ENCODE assay signal across 1 cellular context in the genomic region with DNA sequence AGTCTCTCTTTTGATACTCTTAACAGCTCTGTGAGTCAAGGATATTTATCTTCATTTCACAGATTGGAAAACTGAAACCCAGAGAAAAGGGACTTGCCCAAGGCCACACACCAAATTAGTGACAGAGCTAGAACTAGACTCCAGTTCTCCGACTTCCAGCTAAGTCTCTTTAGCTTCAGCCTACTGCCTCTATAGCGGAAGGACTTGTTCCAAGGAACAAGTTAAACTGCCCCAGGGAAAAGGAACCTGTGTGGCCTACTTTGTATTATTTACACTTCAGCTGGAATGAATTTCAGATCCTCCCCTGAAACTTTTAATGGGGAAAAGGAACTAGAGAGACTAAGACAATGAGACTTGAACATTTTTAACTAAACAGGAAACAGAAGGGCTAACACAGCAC.
TF ChIP-seq lines count a peak whose summit lies in the region.

No MANE protein-coding gene starts in this region.

TF ChIP-seq in GM23338, 12 proteins besides CTCF, POLR2A, EP300 and RAD21 (continued from another document):
- TF ChIP-seq, protein P1, sequence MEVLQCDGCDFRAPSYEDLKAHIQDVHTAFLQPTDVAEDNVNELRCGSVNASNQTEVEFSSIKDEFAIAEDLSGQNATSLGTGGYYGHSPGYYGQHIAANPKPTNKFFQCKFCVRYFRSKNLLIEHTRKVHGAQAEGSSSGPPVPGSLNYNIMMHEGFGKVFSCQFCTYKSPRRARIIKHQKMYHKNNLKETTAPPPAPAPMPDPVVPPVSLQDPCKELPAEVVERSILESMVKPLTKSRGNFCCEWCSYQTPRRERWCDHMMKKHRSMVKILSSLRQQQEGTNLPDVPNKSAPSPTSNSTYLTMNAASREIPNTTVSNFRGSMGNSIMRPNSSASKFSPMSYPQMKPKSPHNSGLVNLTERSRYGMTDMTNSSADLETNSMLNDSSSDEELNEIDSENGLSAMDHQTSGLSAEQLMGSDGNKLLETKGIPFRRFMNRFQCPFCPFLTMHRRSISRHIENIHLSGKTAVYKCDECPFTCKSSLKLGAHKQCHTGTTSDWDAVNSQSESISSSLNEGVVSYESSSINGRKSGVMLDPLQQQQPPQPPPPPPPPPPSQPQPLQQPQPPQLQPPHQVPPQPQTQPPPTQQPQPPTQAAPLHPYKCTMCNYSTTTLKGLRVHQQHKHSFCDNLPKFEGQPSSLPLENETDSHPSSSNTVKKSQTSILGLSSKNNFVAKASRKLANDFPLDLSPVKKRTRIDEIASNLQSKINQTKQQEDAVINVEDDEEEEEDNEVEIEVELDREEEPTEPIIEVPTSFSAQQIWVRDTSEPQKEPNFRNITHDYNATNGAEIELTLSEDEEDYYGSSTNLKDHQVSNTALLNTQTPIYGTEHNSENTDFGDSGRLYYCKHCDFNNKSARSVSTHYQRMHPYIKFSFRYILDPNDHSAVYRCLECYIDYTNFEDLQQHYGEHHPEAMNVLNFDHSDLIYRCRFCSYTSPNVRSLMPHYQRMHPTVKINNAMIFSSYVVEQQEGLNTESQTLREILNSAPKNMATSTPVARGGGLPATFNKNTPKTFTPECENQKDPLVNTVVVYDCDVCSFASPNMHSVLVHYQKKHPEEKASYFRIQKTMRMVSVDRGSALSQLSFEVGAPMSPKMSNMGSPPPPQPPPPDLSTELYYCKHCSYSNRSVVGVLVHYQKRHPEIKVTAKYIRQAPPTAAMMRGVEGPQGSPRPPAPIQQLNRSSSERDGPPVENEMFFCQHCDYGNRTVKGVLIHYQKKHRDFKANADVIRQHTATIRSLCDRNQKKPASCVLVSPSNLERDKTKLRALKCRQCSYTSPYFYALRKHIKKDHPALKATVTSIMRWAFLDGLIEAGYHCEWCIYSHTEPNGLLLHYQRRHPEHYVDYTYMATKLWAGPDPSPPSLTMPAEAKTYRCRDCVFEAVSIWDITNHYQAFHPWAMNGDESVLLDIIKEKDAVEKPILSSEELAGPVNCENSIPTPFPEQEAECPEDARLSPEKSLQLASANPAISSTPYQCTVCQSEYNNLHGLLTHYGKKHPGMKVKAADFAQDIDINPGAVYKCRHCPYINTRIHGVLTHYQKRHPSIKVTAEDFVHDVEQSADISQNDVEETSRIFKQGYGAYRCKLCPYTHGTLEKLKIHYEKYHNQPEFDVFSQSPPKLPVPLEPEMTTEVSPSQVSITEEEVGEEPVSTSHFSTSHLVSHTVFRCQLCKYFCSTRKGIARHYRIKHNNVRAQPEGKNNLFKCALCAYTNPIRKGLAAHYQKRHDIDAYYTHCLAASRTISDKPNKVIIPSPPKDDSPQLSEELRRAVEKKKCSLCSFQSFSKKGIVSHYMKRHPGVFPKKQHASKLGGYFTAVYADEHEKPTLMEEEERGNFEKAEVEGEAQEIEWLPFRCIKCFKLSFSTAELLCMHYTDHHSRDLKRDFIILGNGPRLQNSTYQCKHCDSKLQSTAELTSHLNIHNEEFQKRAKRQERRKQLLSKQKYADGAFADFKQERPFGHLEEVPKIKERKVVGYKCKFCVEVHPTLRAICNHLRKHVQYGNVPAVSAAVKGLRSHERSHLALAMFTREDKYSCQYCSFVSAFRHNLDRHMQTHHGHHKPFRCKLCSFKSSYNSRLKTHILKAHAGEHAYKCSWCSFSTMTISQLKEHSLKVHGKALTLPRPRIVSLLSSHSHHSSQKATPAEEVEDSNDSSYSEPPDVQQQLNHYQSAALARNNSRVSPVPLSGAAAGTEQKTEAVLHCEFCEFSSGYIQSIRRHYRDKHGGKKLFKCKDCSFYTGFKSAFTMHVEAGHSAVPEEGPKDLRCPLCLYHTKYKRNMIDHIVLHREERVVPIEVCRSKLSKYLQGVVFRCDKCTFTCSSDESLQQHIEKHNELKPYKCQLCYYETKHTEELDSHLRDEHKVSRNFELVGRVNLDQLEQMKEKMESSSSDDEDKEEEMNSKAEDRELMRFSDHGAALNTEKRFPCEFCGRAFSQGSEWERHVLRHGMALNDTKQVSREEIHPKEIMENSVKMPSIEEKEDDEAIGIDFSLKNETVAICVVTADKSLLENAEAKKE (CRISPR knock-in tag; IDR thresholded peaks at IDR 0.05) = no peak
- TF ChIP-seq ZNF331 (CRISPR knock-in tag; IDR thresholded peaks at IDR 0.05; ENCODE audit: low read depth) (no peak), STAT1 (IDR thresholded peaks at IDR 0.05; ENCODE audit: unreplicated experiment) (no peak), POLR2AphosphoS5 (IDR thresholded peaks at IDR 0.05; ENCODE audit: low read depth) (no peak), EZH2phosphoT487 (IDR thresholded peaks at IDR 0.05; ENCODE audit: unreplicated experiment) (no peak), CREB1 (CRISPR knock-in tag; IDR thresholded peaks at IDR 0.05; ENCODE audit: low read depth) (no peak), ZNF114 (CRISPR knock-in tag; IDR thresholded peaks at IDR 0.05) (no peak), EZH2 (IDR thresholded peaks at IDR 0.05; ENCODE audit: low read depth, unreplicated experiment) (no peak), JUNB (IDR thresholded peaks at IDR 0.05; ENCODE audit: unreplicated experiment) (no peak)
- TF ChIP-seq, protein P2, sequence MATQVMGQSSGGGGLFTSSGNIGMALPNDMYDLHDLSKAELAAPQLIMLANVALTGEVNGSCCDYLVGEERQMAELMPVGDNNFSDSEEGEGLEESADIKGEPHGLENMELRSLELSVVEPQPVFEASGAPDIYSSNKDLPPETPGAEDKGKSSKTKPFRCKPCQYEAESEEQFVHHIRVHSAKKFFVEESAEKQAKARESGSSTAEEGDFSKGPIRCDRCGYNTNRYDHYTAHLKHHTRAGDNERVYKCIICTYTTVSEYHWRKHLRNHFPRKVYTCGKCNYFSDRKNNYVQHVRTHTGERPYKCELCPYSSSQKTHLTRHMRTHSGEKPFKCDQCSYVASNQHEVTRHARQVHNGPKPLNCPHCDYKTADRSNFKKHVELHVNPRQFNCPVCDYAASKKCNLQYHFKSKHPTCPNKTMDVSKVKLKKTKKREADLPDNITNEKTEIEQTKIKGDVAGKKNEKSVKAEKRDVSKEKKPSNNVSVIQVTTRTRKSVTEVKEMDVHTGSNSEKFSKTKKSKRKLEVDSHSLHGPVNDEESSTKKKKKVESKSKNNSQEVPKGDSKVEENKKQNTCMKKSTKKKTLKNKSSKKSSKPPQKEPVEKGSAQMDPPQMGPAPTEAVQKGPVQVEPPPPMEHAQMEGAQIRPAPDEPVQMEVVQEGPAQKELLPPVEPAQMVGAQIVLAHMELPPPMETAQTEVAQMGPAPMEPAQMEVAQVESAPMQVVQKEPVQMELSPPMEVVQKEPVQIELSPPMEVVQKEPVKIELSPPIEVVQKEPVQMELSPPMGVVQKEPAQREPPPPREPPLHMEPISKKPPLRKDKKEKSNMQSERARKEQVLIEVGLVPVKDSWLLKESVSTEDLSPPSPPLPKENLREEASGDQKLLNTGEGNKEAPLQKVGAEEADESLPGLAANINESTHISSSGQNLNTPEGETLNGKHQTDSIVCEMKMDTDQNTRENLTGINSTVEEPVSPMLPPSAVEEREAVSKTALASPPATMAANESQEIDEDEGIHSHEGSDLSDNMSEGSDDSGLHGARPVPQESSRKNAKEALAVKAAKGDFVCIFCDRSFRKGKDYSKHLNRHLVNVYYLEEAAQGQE (IDR thresholded peaks at IDR 0.05; ENCODE audit: unreplicated experiment) = no peak
- TF ChIP-seq, protein P3, sequence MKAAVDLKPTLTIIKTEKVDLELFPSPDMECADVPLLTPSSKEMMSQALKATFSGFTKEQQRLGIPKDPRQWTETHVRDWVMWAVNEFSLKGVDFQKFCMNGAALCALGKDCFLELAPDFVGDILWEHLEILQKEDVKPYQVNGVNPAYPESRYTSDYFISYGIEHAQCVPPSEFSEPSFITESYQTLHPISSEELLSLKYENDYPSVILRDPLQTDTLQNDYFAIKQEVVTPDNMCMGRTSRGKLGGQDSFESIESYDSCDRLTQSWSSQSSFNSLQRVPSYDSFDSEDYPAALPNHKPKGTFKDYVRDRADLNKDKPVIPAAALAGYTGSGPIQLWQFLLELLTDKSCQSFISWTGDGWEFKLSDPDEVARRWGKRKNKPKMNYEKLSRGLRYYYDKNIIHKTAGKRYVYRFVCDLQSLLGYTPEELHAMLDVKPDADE (IDR thresholded peaks at IDR 0.05) = no peak
TF ChIP-seq in GM23338: peak in this region for 0.
